Comparison of ENCODE assay signal across 30 cellular contexts in genomic region chr18:46299465-46300004, GRCh38.
"Had no signal": no experiment of that assay in that cellular context is flagged by ENCODE, and none has a peak within 500 bp of the region (broad histone marks: within the 10 kb centered on the region; RNA-seq: fewer than 3 reads in every experiment).

No MANE protein-coding gene starts in this region.

- H3K27me3 ChIP-seq: adrenal gland, body of pancreas, colonic mucosa, esophagus muscularis mucosa, gastroesophageal sphincter, heart right ventricle had no signal

- H3K4me1 ChIP-seq: adrenal gland, body of pancreas, colonic mucosa, esophagus muscularis mucosa, gastroesophageal sphincter, heart right ventricle had no signal

- H3K36me3 ChIP-seq: adrenal gland, colonic mucosa, esophagus muscularis mucosa, gastroesophageal sphincter, heart right ventricle had no signal

- DNase-seq: activated CD4-positive, alpha-beta memory T cell treated with anti-CD3 and anti-CD28 coated beads for 36 hours; activated CD4-positive, alpha-beta T cell treated with anti-CD3 and anti-CD28 coated beads for 36 hours; activated CD4-positive, alpha-beta T cell treated with anti-CD3 and anti-CD28 coated beads, Interleukin-2, amount 10 ng/mL, durations not matched to agents 24 days and 14 days; activated CD4-positive, CD25-positive, alpha-beta regulatory T cell; activated CD4-positive, CD25-positive, alpha-beta regulatory T cell treated with anti-CD3 and anti-CD28 coated beads, Interleukin-2, amount 50 U/mL, for 72 hours; activated CD8-positive, alpha-beta memory T cell treated with anti-CD3 and anti-CD28 coated beads, Interleukin-2, amount 10 ng/mL, durations not matched to agents 7 days and 5 days; activated CD8-positive, alpha-beta memory T cell treated with anti-CD3 and anti-CD28 coated beads, Interleukin-2, amount 50 U/mL, for 4 hours; activated CD8-positive, alpha-beta T cell treated with anti-CD3 and anti-CD28 coated beads, Interleukin-2, amount 10 ng/mL, durations not matched to agents 7 days and 5 days; activated naive CD4-positive, alpha-beta T cell treated with anti-CD3 and anti-CD28 coated beads for 36 hours; activated naive CD8-positive, alpha-beta T cell treated with anti-CD3 and anti-CD28 coated beads for 36 hours; activated naive CD8-positive, alpha-beta T cell treated with anti-CD3 and anti-CD28 coated beads, Interleukin-2, amount 50 U/mL, for 24 hours; activated T-cell treated with anti-CD3 and anti-CD28 coated beads for 4 hours; activated T-cell treated with anti-CD3 and anti-CD28 coated beads, Interleukin-2, amount 50 U/mL, for 24 hours; activated T-cell treated with anti-CD3 and anti-CD28 coated beads, Interleukin-2, amount 50 U/mL, for 72 hours; adrenal gland; amygdala; body of pancreas; central memory CD4-positive, alpha-beta T cell; cerebellar nuclear complex; colonic mucosa; dorsolateral prefrontal cortex; effector memory CD4-positive, alpha-beta T cell; erythroblast; foreskin melanocyte; heart right ventricle; T-helper 1 cell; T-helper 17 cell; T1000 had no signal

- H3K27ac ChIP-seq: adrenal gland, body of pancreas, colonic mucosa, dorsolateral prefrontal cortex, esophagus muscularis mucosa, gastroesophageal sphincter, heart right ventricle had no signal

- H3K9me3 ChIP-seq: adrenal gland, body of pancreas, colonic mucosa, esophagus muscularis mucosa, gastroesophageal sphincter had no signal

- H3K4me3 ChIP-seq: adrenal gland, body of pancreas, colonic mucosa, dorsolateral prefrontal cortex, esophagus muscularis mucosa, gastroesophageal sphincter, heart right ventricle had no signal

- ATAC-seq: activated CD4-positive, alpha-beta T cell treated with anti-CD3 and anti-CD28 coated beads for 36 hours; activated CD8-positive, alpha-beta memory T cell treated with anti-CD3 and anti-CD28 coated beads, Interleukin-2, amount 10 ng/mL, durations not matched to agents 7 days and 5 days; activated CD8-positive, alpha-beta T cell treated with anti-CD3 and anti-CD28 coated beads, Interleukin-2, amount 10 ng/mL, durations not matched to agents 7 days and 5 days; activated naive CD8-positive, alpha-beta T cell treated with anti-CD3 and anti-CD28 coated beads, Interleukin-2, amount 50 U/mL, for 24 hours; activated T-cell treated with anti-CD3 and anti-CD28 coated beads, Interleukin-2, amount 50 U/mL, for 72 hours; body of pancreas; gastroesophageal sphincter; heart right ventricle; T-helper 17 cell had no signal
